11 cellular contexts compared by ENCODE assay signal in the genomic region with DNA sequence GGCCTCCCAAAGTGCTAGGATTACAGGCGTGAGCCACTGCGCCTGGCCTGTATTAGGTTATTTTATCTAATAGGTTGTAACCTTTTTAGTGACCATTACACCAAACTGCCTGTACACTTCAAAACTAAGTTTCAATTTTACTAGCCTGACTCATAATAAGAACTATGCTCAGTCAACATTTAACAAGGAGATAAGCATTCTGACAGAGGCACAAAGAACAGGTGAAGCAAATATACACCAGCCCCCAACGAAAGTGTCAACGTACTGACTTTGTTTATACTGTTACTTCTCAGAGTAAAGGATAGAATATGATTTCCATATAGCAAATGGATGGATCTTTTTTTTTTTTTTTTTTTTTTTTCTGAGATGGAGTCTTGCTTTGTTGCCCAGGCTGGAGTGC.
DNase-seq lines count a peak whose midpoint lies in the region; ATAC-seq and TF ChIP-seq lines count a peak whose summit lies in the region.
"Had no signal": no experiment of that assay in that cellular context is flagged by ENCODE, and none has a peak within 500 bp of the region (broad histone marks: within the 10 kb centered on the region; RNA-seq: fewer than 3 reads in every experiment).

No MANE protein-coding gene starts in this region.

- WGBS in heart right ventricle, 2 donors: 87 to 98% methylated on average over 4 of the region's 4 CpGs

- TF ChIP-seq CTCF in VCaP (conservative IDR thresholded peaks at IDR 0.05) (no peak), heart right ventricle (IDR thresholded peaks at IDR 0.05) (no peak), foreskin keratinocyte (conservative IDR thresholded peaks at IDR 0.05) (no peak)

- ATAC-seq in GM18517 (IDR thresholded peaks at IDR 0.05; ENCODE audit: unreplicated experiment) (peak; percentile 99), GM21367 (IDR thresholded peaks at IDR 0.05; ENCODE audit: unreplicated experiment) (peak; percentile 94), HG03025 (IDR thresholded peaks at IDR 0.05; ENCODE audit: low FRiP score, unreplicated experiment) (peak; percentile 95), heart right ventricle (no peak), foreskin keratinocyte (no peak)
- ATAC-seq: activated CD8-positive, alpha-beta T cell treated with anti-CD3 and anti-CD28 coated beads, Interleukin-2, amount 10 ng/mL, durations not matched to agents 7 days and 5 days had no signal

- H3K4me3 ChIP-seq in heart right ventricle: no peak overlapping the region

- peak overlapping the region; percentile 32 for H3K27ac ChIP-seq in VCaP
- H3K27ac ChIP-seq in heart right ventricle: no peak overlapping the region
- H3K27ac ChIP-seq in foreskin keratinocyte: no peak overlapping the region

- peaks cover 0 to 11% (median 0%) of the 10 kb centered on the region in 11 donors for H3K9me3 ChIP-seq in heart right ventricle

- H3K4me1 ChIP-seq in heart right ventricle (peaks cover 0 to 6% (median 0%) of the 10 kb centered on the region in 9 donors), foreskin keratinocyte (no peaks in the 10 kb centered on the region)

- H3K27me3 ChIP-seq in heart right ventricle: no peaks in the 10 kb centered on the region
- no peaks in the 10 kb centered on the region for H3K27me3 ChIP-seq in foreskin keratinocyte

- intact Hi-C loops in heart right ventricle (cut with DNase I): no loop called here

- H3K36me3 ChIP-seq in heart right ventricle: peaks cover 0 to 33% (median 3%) of the 10 kb centered on the region in 9 donors

- no peak for DNase-seq in inferior parietal cortex (ENCODE audit: extremely low spot score)
- DNase-seq in heart right ventricle: no peak
- DNase-seq in foreskin keratinocyte: no peak
- no peak for DNase-seq in activated CD4-positive, alpha-beta T cell treated with anti-CD3 and anti-CD28 coated beads, Interleukin-2, amount 50 U/mL, for 4 hours
- DNase-seq: activated CD8-positive, alpha-beta T cell treated with anti-CD3 and anti-CD28 coated beads, Interleukin-2, amount 10 ng/mL, durations not matched to agents 7 days and 5 days; C1 segment of cervical spinal cord; KG1 had no signal

Comparison
In these comparisons a context has a peak if more than half of its experiments do, and no peak if none do; other contexts are left out.
1. ATAC-seq: peak in GM18517 (single experiment), GM21367 (single experiment) and HG03025 (single experiment); none in heart right ventricle (0 of 8) and foreskin keratinocyte (single experiment).